1 cellular context compared by ENCODE assay signal in genomic region chr2:85414761-85415498, GRCh38.
TF ChIP-seq lines count a peak whose summit lies in the region.

No MANE protein-coding gene starts in this region.

TF ChIP-seq in K562, 482 proteins besides CTCF, POLR2A, EP300 and RAD21 (continues in another document):
- TF ChIP-seq FOXA3 (CRISPR knock-in tag; conservative IDR thresholded peaks at IDR 0.05 in 1 of 2, IDR thresholded peaks at IDR 0.05 in 1 of 2) (no peak), SMARCA4 (IDR thresholded peaks at IDR 0.05) (0 out of 2 replicates have a peak, but pooled peaks have one; percentile 44), ETV1 (tag; conservative IDR thresholded peaks at IDR 0.05; ENCODE audit: low read depth) (0 out of 2 replicates have a peak, but pooled peaks have one; percentile 23), TCF3 (CRISPR knock-in tag; IDR thresholded peaks at IDR 0.05) (no peak), NFIC (IDR thresholded peaks at IDR 0.05) (peak; percentile 69), ZNF778 (CRISPR knock-in tag; IDR thresholded peaks at IDR 0.05) (no peak), SOX6 (IDR thresholded peaks at IDR 0.05) (no peak), DEAF1 (CRISPR knock-in tag; IDR thresholded peaks at IDR 0.05) (0 out of 2 replicates have a peak, but pooled peaks have one; percentile 5), LEF1 (IDR thresholded peaks at IDR 0.05) (0 out of 2 replicates have a peak, but pooled peaks have one; percentile 16), ARNT (IDR thresholded peaks at IDR 0.05) (0 out of 4 replicates have a peak, but pooled peaks of 1 of the 2 experiments have one; percentile 25), NR2C1 (IDR thresholded peaks at IDR 0.05) (no peak), NR2C1 (tag; IDR thresholded peaks at IDR 0.05) (peak; percentile 52; the same call in 1 of the 2 replicates), EZH2 (IDR thresholded peaks at IDR 0.05; ENCODE audit: borderline replicate concordance, low read depth, low read length) (no peak), ZNF584 (CRISPR knock-in tag; IDR thresholded peaks at IDR 0.05; ENCODE audit: low read depth) (no peak; the same call in 1 of the 2 replicates), ATF6 (CRISPR knock-in tag; IDR thresholded peaks at IDR 0.05) (0 out of 2 replicates have a peak, but pooled peaks have one; percentile 9), SMARCE1 (IDR thresholded peaks at IDR 0.05) (0 out of 2 replicates have a peak, but pooled peaks have one; percentile 15), EWSR1 (IDR thresholded peaks at IDR 0.05; ENCODE audit: borderline replicate concordance, low read depth, partially characterized antibody) (no peak), ZNF589 (CRISPR knock-in tag; IDR thresholded peaks at IDR 0.05; ENCODE audit: low read depth) (peak; percentile 84; the same call in 1 of the 2 replicates), NR2C2 (CRISPR knock-in tag; IDR thresholded peaks at IDR 0.05) (no peak), NR2C2 (tag; IDR thresholded peaks at IDR 0.05) (peak; percentile 77), ATF3 (IDR thresholded peaks at IDR 0.05) (peak; percentile 54), ATF3 (CRISPR knock-in tag; conservative IDR thresholded peaks at IDR 0.05) (peak; percentile 73), ZNF395 (CRISPR knock-in tag; IDR thresholded peaks at IDR 0.05) (0 out of 2 replicates have a peak, but pooled peaks have one; percentile 72), KLF10 (CRISPR knock-in tag; IDR thresholded peaks at IDR 0.05) (no peak), DPF2 (IDR thresholded peaks at IDR 0.05) (0 out of 2 replicates have a peak, but pooled peaks have one; percentile 33), MITF (IDR thresholded peaks at IDR 0.05) (no peak), RBFOX2 (IDR thresholded peaks at IDR 0.05; ENCODE audit: low read depth, low read length) (no peak), PRDM10 (IDR thresholded peaks at IDR 0.05; ENCODE audit: partially characterized antibody) (peak; percentile 59), SAFB2 (IDR thresholded peaks at IDR 0.05; ENCODE audit: borderline replicate concordance, low read depth, low read length, severe bottlenecking) (no peak), ZNF175 (CRISPR knock-in tag; IDR thresholded peaks at IDR 0.05; ENCODE audit: low read depth) (peak; percentile 58; the same call in 1 of the 2 replicates), ZNF830 (CRISPR knock-in tag; IDR thresholded peaks at IDR 0.05) (no peak), E2F1 (CRISPR knock-in tag; IDR thresholded peaks at IDR 0.05) (no peak), NFATC3 (IDR thresholded peaks at IDR 0.05) (no peak), ZBTB17 (CRISPR knock-in tag; IDR thresholded peaks at IDR 0.05) (peak; percentile 34; the same call in 1 of the 2 replicates)
- TF ChIP-seq, protein P1, sequence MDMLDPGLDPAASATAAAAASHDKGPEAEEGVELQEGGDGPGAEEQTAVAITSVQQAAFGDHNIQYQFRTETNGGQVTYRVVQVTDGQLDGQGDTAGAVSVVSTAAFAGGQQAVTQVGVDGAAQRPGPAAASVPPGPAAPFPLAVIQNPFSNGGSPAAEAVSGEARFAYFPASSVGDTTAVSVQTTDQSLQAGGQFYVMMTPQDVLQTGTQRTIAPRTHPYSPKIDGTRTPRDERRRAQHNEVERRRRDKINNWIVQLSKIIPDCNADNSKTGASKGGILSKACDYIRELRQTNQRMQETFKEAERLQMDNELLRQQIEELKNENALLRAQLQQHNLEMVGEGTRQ (CRISPR knock-in tag; IDR thresholded peaks at IDR 0.05): no peak
- TF ChIP-seq, protein P2, sequence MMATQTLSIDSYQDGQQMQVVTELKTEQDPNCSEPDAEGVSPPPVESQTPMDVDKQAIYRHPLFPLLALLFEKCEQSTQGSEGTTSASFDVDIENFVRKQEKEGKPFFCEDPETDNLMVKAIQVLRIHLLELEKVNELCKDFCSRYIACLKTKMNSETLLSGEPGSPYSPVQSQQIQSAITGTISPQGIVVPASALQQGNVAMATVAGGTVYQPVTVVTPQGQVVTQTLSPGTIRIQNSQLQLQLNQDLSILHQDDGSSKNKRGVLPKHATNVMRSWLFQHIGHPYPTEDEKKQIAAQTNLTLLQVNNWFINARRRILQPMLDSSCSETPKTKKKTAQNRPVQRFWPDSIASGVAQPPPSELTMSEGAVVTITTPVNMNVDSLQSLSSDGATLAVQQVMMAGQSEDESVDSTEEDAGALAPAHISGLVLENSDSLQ (IDR thresholded peaks at IDR 0.05): peak; percentile 43; the same call in 1 of the 2 replicates
- TF ChIP-seq, protein P3, sequence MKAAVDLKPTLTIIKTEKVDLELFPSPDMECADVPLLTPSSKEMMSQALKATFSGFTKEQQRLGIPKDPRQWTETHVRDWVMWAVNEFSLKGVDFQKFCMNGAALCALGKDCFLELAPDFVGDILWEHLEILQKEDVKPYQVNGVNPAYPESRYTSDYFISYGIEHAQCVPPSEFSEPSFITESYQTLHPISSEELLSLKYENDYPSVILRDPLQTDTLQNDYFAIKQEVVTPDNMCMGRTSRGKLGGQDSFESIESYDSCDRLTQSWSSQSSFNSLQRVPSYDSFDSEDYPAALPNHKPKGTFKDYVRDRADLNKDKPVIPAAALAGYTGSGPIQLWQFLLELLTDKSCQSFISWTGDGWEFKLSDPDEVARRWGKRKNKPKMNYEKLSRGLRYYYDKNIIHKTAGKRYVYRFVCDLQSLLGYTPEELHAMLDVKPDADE (conservative IDR thresholded peaks at IDR 0.05; ENCODE audit: control insufficient read depth, low read depth, low read length): 0 out of 2 replicates have a peak, but pooled peaks have one; percentile 32
- TF ChIP-seq, protein P4, sequence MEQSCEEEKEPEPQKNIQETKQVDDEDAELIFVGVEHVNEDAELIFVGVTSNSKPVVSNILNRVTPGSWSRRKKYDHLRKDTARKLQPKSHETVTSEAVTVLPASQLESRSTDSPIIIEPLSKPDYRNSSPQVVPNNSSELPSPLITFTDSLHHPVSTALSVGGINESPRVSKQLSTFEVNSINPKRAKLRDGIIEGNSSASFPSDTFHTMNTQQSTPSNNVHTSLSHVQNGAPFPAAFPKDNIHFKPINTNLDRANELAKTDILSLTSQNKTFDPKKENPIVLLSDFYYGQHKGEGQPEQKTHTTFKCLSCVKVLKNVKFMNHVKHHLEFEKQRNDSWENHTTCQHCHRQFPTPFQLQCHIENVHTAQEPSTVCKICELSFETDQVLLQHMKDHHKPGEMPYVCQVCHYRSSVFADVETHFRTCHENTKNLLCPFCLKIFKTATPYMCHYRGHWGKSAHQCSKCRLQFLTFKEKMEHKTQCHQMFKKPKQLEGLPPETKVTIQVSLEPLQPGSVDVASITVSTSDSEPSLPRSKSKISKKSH (CRISPR knock-in tag; IDR thresholded peaks at IDR 0.05): no peak
- TF ChIP-seq, protein P5, sequence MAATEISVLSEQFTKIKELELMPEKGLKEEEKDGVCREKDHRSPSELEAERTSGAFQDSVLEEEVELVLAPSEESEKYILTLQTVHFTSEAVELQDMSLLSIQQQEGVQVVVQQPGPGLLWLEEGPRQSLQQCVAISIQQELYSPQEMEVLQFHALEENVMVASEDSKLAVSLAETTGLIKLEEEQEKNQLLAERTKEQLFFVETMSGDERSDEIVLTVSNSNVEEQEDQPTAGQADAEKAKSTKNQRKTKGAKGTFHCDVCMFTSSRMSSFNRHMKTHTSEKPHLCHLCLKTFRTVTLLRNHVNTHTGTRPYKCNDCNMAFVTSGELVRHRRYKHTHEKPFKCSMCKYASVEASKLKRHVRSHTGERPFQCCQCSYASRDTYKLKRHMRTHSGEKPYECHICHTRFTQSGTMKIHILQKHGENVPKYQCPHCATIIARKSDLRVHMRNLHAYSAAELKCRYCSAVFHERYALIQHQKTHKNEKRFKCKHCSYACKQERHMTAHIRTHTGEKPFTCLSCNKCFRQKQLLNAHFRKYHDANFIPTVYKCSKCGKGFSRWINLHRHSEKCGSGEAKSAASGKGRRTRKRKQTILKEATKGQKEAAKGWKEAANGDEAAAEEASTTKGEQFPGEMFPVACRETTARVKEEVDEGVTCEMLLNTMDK (IDR thresholded peaks at IDR 0.05; ENCODE audit: borderline replicate concordance, insufficient read depth, low read depth, low read length, poor library complexity, severe bottlenecking): no peak
- TF ChIP-seq, protein P6, sequence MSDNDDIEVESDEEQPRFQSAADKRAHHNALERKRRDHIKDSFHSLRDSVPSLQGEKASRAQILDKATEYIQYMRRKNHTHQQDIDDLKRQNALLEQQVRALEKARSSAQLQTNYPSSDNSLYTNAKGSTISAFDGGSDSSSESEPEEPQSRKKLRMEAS (CRISPR knock-in tag; IDR thresholded peaks at IDR 0.05): peak; percentile 29; the same call in 1 of the 2 replicates
